In genomic region chr1:243273945-243274344, GRCh38 we compare ENCODE assay signal across 23 cellular contexts.
"Had no signal": no experiment of that assay in that cellular context is flagged by ENCODE, and none has a peak within 500 bp of the region (broad histone marks: within the 10 kb centered on the region; RNA-seq: fewer than 3 reads in every experiment).

No MANE protein-coding gene starts in this region.

- DNase-seq: activated CD4-positive, alpha-beta T cell treated with anti-CD3 and anti-CD28 coated beads for 48 hours; activated CD4-positive, alpha-beta T cell treated with anti-CD3 and anti-CD28 coated beads, Interleukin-2, amount 50 U/mL, for 4 hours; activated CD8-positive, alpha-beta memory T cell treated with anti-CD3 and anti-CD28 coated beads for 24 hours; activated effector memory CD4-positive, alpha-beta T cell treated with Interleukin-2 at 50 U/mL for 16 hours; activated naive CD4-positive, alpha-beta T cell; activated T-cell treated with anti-CD3 and anti-CD28 coated beads for 4 hours; amniotic stem cell; body of pancreas; central memory CD4-positive, alpha-beta T cell; MG63; MV-4-11; NCI-H1092 treated with DMSO at 0.1 percent for 48 hours; NCI-H1417 treated with DMSO at 0.1 percent for 48 hours; NCI-H1694; NCI-H2029; NCI-H345; NCI-H510A; NCI-H526 treated with DMSO at 0.1 percent for 48 hours; NCI-H82; SJCRH30; SK-N-SH; T-helper 1 cell; WERI-Rb-1 had no signal

- ATAC-seq: body of pancreas had no signal
